Comparison of ENCODE assay signal across 1 cellular context in the genomic region with DNA sequence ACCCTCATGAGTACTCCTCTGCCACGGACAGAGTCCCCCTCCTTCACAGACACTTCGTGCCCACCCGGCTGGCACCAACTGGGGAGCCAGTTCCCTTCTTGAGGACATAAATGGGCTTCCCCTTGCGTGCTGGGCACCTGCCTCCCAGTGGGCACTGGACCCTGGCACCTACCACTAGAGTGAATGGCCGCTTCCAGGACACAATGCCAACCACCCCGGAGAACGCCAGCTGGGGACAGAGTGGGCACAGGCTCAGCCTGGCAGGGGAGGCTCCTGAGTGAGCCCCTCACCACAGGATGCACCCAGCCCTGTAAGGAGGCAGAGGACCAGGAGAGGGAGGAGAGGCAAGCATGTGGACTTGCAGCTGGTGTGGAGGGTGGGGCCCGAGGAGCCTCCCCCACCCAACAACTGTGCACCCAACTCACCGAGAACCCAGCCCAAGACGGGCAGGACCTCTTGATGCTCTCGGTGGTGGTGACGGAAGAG.
TF ChIP-seq lines count a peak whose summit lies in the region.

No MANE protein-coding gene starts in this region.

TF ChIP-seq in SK-N-SH, 30 proteins besides CTCF, POLR2A, EP300 and RAD21 (continued from another document):
- TF ChIP-seq, protein P1, sequence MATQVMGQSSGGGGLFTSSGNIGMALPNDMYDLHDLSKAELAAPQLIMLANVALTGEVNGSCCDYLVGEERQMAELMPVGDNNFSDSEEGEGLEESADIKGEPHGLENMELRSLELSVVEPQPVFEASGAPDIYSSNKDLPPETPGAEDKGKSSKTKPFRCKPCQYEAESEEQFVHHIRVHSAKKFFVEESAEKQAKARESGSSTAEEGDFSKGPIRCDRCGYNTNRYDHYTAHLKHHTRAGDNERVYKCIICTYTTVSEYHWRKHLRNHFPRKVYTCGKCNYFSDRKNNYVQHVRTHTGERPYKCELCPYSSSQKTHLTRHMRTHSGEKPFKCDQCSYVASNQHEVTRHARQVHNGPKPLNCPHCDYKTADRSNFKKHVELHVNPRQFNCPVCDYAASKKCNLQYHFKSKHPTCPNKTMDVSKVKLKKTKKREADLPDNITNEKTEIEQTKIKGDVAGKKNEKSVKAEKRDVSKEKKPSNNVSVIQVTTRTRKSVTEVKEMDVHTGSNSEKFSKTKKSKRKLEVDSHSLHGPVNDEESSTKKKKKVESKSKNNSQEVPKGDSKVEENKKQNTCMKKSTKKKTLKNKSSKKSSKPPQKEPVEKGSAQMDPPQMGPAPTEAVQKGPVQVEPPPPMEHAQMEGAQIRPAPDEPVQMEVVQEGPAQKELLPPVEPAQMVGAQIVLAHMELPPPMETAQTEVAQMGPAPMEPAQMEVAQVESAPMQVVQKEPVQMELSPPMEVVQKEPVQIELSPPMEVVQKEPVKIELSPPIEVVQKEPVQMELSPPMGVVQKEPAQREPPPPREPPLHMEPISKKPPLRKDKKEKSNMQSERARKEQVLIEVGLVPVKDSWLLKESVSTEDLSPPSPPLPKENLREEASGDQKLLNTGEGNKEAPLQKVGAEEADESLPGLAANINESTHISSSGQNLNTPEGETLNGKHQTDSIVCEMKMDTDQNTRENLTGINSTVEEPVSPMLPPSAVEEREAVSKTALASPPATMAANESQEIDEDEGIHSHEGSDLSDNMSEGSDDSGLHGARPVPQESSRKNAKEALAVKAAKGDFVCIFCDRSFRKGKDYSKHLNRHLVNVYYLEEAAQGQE (IDR thresholded peaks at IDR 0.05; ENCODE audit: low read depth, low read length), result no peak
- TF ChIP-seq TCF12 (IDR thresholded peaks at IDR 0.05) (no peak), SMC3 (IDR thresholded peaks at IDR 0.05; ENCODE audit: low read depth, low read length) (no peak), FOSL2 (IDR thresholded peaks at IDR 0.05; ENCODE audit: borderline replicate concordance, low read depth) (no peak), FOXJ3 (CRISPR knock-in tag; IDR thresholded peaks at IDR 0.05) (no peak), NRF1 (IDR thresholded peaks at IDR 0.05; ENCODE audit: low read depth, low read length) (no peak)
